In the genomic region with DNA sequence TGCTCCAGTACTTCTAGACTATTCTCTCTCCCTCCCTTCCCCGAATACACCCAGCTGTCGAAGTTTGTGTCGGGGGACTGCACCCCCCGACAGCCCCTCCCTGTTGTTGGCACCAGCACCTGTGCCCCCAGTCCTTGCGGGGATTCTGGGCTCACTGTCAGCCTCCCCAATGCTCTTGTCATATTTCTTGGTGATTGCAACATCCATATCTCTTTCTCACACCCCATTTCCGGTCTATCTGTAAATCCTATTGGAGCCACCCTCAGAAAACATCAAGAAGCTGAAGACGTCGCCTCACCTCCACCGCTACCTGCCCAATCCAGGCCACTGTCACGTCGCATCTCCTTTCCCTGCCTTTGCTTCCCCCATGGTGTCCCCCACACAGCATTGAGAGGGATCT, we compare ENCODE assay signal across 2 cellular contexts.
TF ChIP-seq lines count a peak whose summit lies in the region.

No MANE protein-coding gene starts in this region.

TF ChIP-seq in IMR-90, 13 proteins besides CTCF, POLR2A, EP300 and RAD21:
- TF ChIP-seq, protein P1, sequence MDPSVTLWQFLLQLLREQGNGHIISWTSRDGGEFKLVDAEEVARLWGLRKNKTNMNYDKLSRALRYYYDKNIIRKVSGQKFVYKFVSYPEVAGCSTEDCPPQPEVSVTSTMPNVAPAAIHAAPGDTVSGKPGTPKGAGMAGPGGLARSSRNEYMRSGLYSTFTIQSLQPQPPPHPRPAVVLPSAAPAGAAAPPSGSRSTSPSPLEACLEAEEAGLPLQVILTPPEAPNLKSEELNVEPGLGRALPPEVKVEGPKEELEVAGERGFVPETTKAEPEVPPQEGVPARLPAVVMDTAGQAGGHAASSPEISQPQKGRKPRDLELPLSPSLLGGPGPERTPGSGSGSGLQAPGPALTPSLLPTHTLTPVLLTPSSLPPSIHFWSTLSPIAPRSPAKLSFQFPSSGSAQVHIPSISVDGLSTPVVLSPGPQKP (IDR thresholded peaks at IDR 0.05; ENCODE audit: borderline replicate concordance, low read depth, low read length), result no peak
- TF ChIP-seq, protein P2, sequence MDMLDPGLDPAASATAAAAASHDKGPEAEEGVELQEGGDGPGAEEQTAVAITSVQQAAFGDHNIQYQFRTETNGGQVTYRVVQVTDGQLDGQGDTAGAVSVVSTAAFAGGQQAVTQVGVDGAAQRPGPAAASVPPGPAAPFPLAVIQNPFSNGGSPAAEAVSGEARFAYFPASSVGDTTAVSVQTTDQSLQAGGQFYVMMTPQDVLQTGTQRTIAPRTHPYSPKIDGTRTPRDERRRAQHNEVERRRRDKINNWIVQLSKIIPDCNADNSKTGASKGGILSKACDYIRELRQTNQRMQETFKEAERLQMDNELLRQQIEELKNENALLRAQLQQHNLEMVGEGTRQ (IDR thresholded peaks at IDR 0.05; ENCODE audit: low read depth, low read length), result no peak
- peak; percentile 72 for TF ChIP-seq CEBPB (IDR thresholded peaks at IDR 0.05; ENCODE audit: low read depth, low read length)
- no peak for TF ChIP-seq FOS (IDR thresholded peaks at IDR 0.05; ENCODE audit: low read depth, low read length)
- no peak for TF ChIP-seq MAZ (IDR thresholded peaks at IDR 0.05; ENCODE audit: borderline replicate concordance, low read depth, low read length)
TF ChIP-seq in IMR-90: peak in this region for 1.

TF ChIP-seq in H1, 55 proteins besides CTCF, POLR2A, EP300 and RAD21:
- TF ChIP-seq CBX8 (IDR thresholded peaks at IDR 0.05; ENCODE audit: borderline replicate concordance, low read depth, low read length) (no peak), NRF1 (IDR thresholded peaks at IDR 0.05; ENCODE audit: low read depth, low read length) (no peak), RXRA (IDR thresholded peaks at IDR 0.05; ENCODE audit: insufficient read depth, low read depth, low read length) (no peak), ZNF274 (IDR thresholded peaks at IDR 0.05; ENCODE audit: borderline replicate concordance, extremely low read depth, low read length) (no peak), KDM1A (IDR thresholded peaks at IDR 0.05; ENCODE audit: borderline replicate concordance, low read length) (no peak)
